1 cellular context compared by ENCODE assay signal in genomic region chr10:29948971-29949370, GRCh38.
TF ChIP-seq lines count a peak whose summit lies in the region.

No MANE protein-coding gene starts in this region.

TF ChIP-seq in GM23338, 12 proteins besides CTCF, POLR2A, EP300 and RAD21:
- TF ChIP-seq REST (IDR thresholded peaks at IDR 0.05; ENCODE audit: unreplicated experiment) (no peak), EZH2 (IDR thresholded peaks at IDR 0.05; ENCODE audit: low read depth, unreplicated experiment) (no peak), ZNF114 (CRISPR knock-in tag; IDR thresholded peaks at IDR 0.05) (no peak), EZH2phosphoT487 (IDR thresholded peaks at IDR 0.05; ENCODE audit: unreplicated experiment) (no peak), ZNF331 (CRISPR knock-in tag; IDR thresholded peaks at IDR 0.05; ENCODE audit: low read depth) (no peak), STAT1 (IDR thresholded peaks at IDR 0.05; ENCODE audit: unreplicated experiment) (no peak), NANOG (IDR thresholded peaks at IDR 0.05; ENCODE audit: borderline replicate concordance) (no peak), CREB1 (CRISPR knock-in tag; IDR thresholded peaks at IDR 0.05; ENCODE audit: low read depth) (no peak), POLR2AphosphoS5 (IDR thresholded peaks at IDR 0.05; ENCODE audit: low read depth) (no peak), JUNB (IDR thresholded peaks at IDR 0.05; ENCODE audit: unreplicated experiment) (no peak)
- TF ChIP-seq, protein P1, sequence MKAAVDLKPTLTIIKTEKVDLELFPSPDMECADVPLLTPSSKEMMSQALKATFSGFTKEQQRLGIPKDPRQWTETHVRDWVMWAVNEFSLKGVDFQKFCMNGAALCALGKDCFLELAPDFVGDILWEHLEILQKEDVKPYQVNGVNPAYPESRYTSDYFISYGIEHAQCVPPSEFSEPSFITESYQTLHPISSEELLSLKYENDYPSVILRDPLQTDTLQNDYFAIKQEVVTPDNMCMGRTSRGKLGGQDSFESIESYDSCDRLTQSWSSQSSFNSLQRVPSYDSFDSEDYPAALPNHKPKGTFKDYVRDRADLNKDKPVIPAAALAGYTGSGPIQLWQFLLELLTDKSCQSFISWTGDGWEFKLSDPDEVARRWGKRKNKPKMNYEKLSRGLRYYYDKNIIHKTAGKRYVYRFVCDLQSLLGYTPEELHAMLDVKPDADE (IDR thresholded peaks at IDR 0.05) = no peak
- TF ChIP-seq, protein P2, sequence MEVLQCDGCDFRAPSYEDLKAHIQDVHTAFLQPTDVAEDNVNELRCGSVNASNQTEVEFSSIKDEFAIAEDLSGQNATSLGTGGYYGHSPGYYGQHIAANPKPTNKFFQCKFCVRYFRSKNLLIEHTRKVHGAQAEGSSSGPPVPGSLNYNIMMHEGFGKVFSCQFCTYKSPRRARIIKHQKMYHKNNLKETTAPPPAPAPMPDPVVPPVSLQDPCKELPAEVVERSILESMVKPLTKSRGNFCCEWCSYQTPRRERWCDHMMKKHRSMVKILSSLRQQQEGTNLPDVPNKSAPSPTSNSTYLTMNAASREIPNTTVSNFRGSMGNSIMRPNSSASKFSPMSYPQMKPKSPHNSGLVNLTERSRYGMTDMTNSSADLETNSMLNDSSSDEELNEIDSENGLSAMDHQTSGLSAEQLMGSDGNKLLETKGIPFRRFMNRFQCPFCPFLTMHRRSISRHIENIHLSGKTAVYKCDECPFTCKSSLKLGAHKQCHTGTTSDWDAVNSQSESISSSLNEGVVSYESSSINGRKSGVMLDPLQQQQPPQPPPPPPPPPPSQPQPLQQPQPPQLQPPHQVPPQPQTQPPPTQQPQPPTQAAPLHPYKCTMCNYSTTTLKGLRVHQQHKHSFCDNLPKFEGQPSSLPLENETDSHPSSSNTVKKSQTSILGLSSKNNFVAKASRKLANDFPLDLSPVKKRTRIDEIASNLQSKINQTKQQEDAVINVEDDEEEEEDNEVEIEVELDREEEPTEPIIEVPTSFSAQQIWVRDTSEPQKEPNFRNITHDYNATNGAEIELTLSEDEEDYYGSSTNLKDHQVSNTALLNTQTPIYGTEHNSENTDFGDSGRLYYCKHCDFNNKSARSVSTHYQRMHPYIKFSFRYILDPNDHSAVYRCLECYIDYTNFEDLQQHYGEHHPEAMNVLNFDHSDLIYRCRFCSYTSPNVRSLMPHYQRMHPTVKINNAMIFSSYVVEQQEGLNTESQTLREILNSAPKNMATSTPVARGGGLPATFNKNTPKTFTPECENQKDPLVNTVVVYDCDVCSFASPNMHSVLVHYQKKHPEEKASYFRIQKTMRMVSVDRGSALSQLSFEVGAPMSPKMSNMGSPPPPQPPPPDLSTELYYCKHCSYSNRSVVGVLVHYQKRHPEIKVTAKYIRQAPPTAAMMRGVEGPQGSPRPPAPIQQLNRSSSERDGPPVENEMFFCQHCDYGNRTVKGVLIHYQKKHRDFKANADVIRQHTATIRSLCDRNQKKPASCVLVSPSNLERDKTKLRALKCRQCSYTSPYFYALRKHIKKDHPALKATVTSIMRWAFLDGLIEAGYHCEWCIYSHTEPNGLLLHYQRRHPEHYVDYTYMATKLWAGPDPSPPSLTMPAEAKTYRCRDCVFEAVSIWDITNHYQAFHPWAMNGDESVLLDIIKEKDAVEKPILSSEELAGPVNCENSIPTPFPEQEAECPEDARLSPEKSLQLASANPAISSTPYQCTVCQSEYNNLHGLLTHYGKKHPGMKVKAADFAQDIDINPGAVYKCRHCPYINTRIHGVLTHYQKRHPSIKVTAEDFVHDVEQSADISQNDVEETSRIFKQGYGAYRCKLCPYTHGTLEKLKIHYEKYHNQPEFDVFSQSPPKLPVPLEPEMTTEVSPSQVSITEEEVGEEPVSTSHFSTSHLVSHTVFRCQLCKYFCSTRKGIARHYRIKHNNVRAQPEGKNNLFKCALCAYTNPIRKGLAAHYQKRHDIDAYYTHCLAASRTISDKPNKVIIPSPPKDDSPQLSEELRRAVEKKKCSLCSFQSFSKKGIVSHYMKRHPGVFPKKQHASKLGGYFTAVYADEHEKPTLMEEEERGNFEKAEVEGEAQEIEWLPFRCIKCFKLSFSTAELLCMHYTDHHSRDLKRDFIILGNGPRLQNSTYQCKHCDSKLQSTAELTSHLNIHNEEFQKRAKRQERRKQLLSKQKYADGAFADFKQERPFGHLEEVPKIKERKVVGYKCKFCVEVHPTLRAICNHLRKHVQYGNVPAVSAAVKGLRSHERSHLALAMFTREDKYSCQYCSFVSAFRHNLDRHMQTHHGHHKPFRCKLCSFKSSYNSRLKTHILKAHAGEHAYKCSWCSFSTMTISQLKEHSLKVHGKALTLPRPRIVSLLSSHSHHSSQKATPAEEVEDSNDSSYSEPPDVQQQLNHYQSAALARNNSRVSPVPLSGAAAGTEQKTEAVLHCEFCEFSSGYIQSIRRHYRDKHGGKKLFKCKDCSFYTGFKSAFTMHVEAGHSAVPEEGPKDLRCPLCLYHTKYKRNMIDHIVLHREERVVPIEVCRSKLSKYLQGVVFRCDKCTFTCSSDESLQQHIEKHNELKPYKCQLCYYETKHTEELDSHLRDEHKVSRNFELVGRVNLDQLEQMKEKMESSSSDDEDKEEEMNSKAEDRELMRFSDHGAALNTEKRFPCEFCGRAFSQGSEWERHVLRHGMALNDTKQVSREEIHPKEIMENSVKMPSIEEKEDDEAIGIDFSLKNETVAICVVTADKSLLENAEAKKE (CRISPR knock-in tag; IDR thresholded peaks at IDR 0.05) = no peak
